In genomic region chr1:18927082-18927653, GRCh38 we compare ENCODE assay signal across 9 cellular contexts. TPM values are rescaled to one million over a fixed set of nuclear protein-coding genes. Genes with fewer than 3 reads are reported as not detected.
A peak's percentile ranks its signal among the peaks of the same experiment; 100 is the strongest.
DNase-seq lines count a peak whose midpoint lies in the region; ATAC-seq lines count a peak whose summit lies in the region.
"Had no signal": no experiment of that assay in that cellular context is flagged by ENCODE, and none has a peak within 500 bp of the region (broad histone marks: within the 10 kb centered on the region; RNA-seq: fewer than 3 reads in every experiment).

No MANE protein-coding gene starts in this region.

- ATAC-seq in GM18907 (IDR thresholded peaks at IDR 0.05; ENCODE audit: unreplicated experiment) = peak; percentile 22
- ATAC-seq in HG03342 (IDR thresholded peaks at IDR 0.05; ENCODE audit: unreplicated experiment) = peak; percentile 11
- ATAC-seq in memory B cell (ENCODE audit: low read depth) = peak; percentile 40
- no peak for ATAC-seq in GM21576 (IDR thresholded peaks at IDR 0.05; ENCODE audit: unreplicated experiment)

- H3K27me3 Mint-ChIP-seq in activated T-helper 2 cell treated with anti-CD3 and anti-CD28 coated beads, Interferon-gamma antibody, Interleukin-2, Interleukin-4, amounts not matched to agents 10 μg/mL and 5 μg/mL and 100 μg/mL, durations not matched to agents 14 hours and 24 hours and 36 hours (ENCODE audit: low read depth) = no peaks in the 10 kb centered on the region
- no peaks in the 10 kb centered on the region for H3K27me3 Mint-ChIP-seq in memory B cell

- peaks cover 9% of the 10 kb centered on the region for H3K36me3 Mint-ChIP-seq in activated T-helper 2 cell treated with anti-CD3 and anti-CD28 coated beads, Interferon-gamma antibody, Interleukin-2, Interleukin-4, amounts not matched to agents 10 μg/mL and 5 μg/mL and 100 μg/mL, durations not matched to agents 14 hours and 24 hours and 36 hours (ENCODE audit: low read depth)
- peaks cover 2% of the 10 kb centered on the region for H3K36me3 Mint-ChIP-seq in memory B cell

- H3K4me3 Mint-ChIP-seq in activated T-helper 2 cell treated with anti-CD3 and anti-CD28 coated beads, Interferon-gamma antibody, Interleukin-2, Interleukin-4, amounts not matched to agents 10 μg/mL and 5 μg/mL and 100 μg/mL, durations not matched to agents 14 hours and 24 hours and 36 hours (ENCODE audit: low read depth) = peak overlapping the region; percentile 83
- H3K4me3 Mint-ChIP-seq in memory B cell = peak overlapping the region; percentile 82
- H3K4me3 Mint-ChIP-seq: neural crest cell had no signal

- peak overlapping the region; percentile 96 for H3K27ac Mint-ChIP-seq in activated T-helper 2 cell treated with anti-CD3 and anti-CD28 coated beads, Interferon-gamma antibody, Interleukin-2, Interleukin-4, amounts not matched to agents 10 μg/mL and 5 μg/mL and 100 μg/mL, durations not matched to agents 14 hours and 24 hours and 36 hours
- peak overlapping the region; percentile 75 for H3K27ac Mint-ChIP-seq in memory B cell

- intact Hi-C loops in activated T-helper 2 cell treated with anti-CD3 and anti-CD28 coated beads, Interferon-gamma antibody, Interleukin-2, Interleukin-4, amounts not matched to agents 10 μg/mL and 5 μg/mL and 100 μg/mL, durations not matched to agents 14 hours and 24 hours and 36 hours (cut with micrococcal nuclease) = loop anchor here (1.0 kb wide), 1 partner anchor 21 kb away; no protein-coding TSS in a partner anchor

- peak; percentile 30 for DNase-seq in activated T-helper 2 cell treated with anti-CD3 and anti-CD28 coated beads, Interferon-gamma antibody, Interleukin-2, Interleukin-4, amounts not matched to agents 10 μg/mL and 5 μg/mL and 100 μg/mL, durations not matched to agents 14 hours and 24 hours and 36 hours (ENCODE audit: low spot score)
- DNase-seq in memory B cell (ENCODE audit: low spot score in 2 of 2) (no peak), DMS153 treated with DMSO at 0.1 percent for 48 hours (lab: John Stamatoyannopoulos, UW; ENCODE audit: unreplicated experiment) (no peak), globus pallidus (ENCODE audit: low spot score) (no peak), NCI-H526 treated with DMSO at 0.1 percent for 48 hours (lab: John Stamatoyannopoulos, UW) (no peak)

- H3K9me3 Mint-ChIP-seq in activated T-helper 2 cell treated with anti-CD3 and anti-CD28 coated beads, Interferon-gamma antibody, Interleukin-2, Interleukin-4, amounts not matched to agents 10 μg/mL and 5 μg/mL and 100 μg/mL, durations not matched to agents 14 hours and 24 hours and 36 hours = no peaks in the 10 kb centered on the region
- peaks cover 2% of the 10 kb centered on the region for H3K9me3 Mint-ChIP-seq in memory B cell
- H3K9me3 Mint-ChIP-seq: neural crest cell had no signal

- peaks cover 67% of the 10 kb centered on the region for H3K4me1 Mint-ChIP-seq in activated T-helper 2 cell treated with anti-CD3 and anti-CD28 coated beads, Interferon-gamma antibody, Interleukin-2, Interleukin-4, amounts not matched to agents 10 μg/mL and 5 μg/mL and 100 μg/mL, durations not matched to agents 14 hours and 24 hours and 36 hours (ENCODE audit: low read depth)
- H3K4me1 Mint-ChIP-seq in memory B cell = peaks cover 47% of the 10 kb centered on the region

RNA-seq across cellular contexts. Expression of gene ALDH4A1, which starts 24.8 kb away (rescaled TPM):
- 4.4 and 5.0 TPM in 2 replicates for total RNA-seq in activated T-helper 2 cell treated with anti-CD3 and anti-CD28 coated beads, Interferon-gamma antibody, Interleukin-2, Interleukin-4, amounts not matched to agents 10 μg/mL and 5 μg/mL and 100 μg/mL, durations not matched to agents 14 hours and 24 hours and 36 hours

RNA-seq across cellular contexts. Expression of gene IFFO2, which starts 29.3 kb away (rescaled TPM):
- total RNA-seq in activated T-helper 2 cell treated with anti-CD3 and anti-CD28 coated beads, Interferon-gamma antibody, Interleukin-2, Interleukin-4, amounts not matched to agents 10 μg/mL and 5 μg/mL and 100 μg/mL, durations not matched to agents 14 hours and 24 hours and 36 hours = 48.5 and 49.4 TPM in 2 replicates
